ENCODE assay signal across 8 cellular contexts in genomic region chr7:44325811-44326241, GRCh38. TPM values are rescaled to one million over a fixed set of nuclear protein-coding genes. Genes with fewer than 3 reads are reported as not detected.
A peak's percentile ranks its signal among the peaks of the same experiment; 100 is the strongest.
DNase-seq lines count a peak whose midpoint lies in the region; ATAC-seq and TF ChIP-seq lines count a peak whose summit lies in the region.

No MANE protein-coding gene starts in this region.

- ATAC-seq in psoas muscle, result peak; percentile 27 to 47 (median 35)
- no peak for ATAC-seq in GM18858 (IDR thresholded peaks at IDR 0.05; ENCODE audit: unreplicated experiment)

- H3K4me1 Mint-ChIP-seq in endodermal cell, result peaks cover 7% of the 10 kb centered on the region

- peaks cover 75% of the 10 kb centered on the region for H3K27me3 Mint-ChIP-seq in endodermal cell (ENCODE audit: insufficient read depth)

- DNase-seq in NCI-H1417 (lab: John Stamatoyannopoulos, UW), result peak in 2 of 3 experiments; percentile 67 to 73
- no peak for DNase-seq in NCI-H1417 treated with DMSO at 0.1 percent for 48 hours (lab: John Stamatoyannopoulos, UW)
- peak; percentile 19 for DNase-seq in NCI-H524 treated with DMSO at 0.1 percent for 48 hours (lab: John Stamatoyannopoulos, UW)
- DNase-seq in endodermal cell, result peak; percentile 71
- no peak for DNase-seq in psoas muscle
- DNase-seq in occipital lobe (lab: John Stamatoyannopoulos, UW), result no peak
- DNase-seq in DMS153 treated with DMSO at 0.1 percent for 48 hours (lab: John Stamatoyannopoulos, UW; ENCODE audit: unreplicated experiment), result no peak

- no peaks in the 10 kb centered on the region for H3K9me3 Mint-ChIP-seq in endodermal cell

- peak; percentile 45 for TF ChIP-seq CTCF in endodermal cell (conservative IDR thresholded peaks at IDR 0.05)
- TF ChIP-seq CTCF in psoas muscle (IDR thresholded peaks at IDR 0.05), result peak; percentile 13

- peak overlapping the region; percentile 74 for H3K4me3 Mint-ChIP-seq in endodermal cell

- H3K27me3 ChIP-seq in endodermal cell (ENCODE audit: control insufficient read depth, insufficient read depth, low read length, poor library complexity, severe bottlenecking) (peaks cover 74% of the 10 kb centered on the region), psoas muscle (ENCODE audit: insufficient read depth in 3 of 3, low read length in 2 of 3) (peaks cover 0 to 11% (median 0%) of the 10 kb centered on the region in 3 donors)

- H3K27ac Mint-ChIP-seq in endodermal cell, result no peak overlapping the region

- H3K9me3 ChIP-seq in endodermal cell (ENCODE audit: control insufficient read depth, low read length) (no peaks in the 10 kb centered on the region), psoas muscle (no peaks in the 10 kb centered on the region)

- no peaks in the 10 kb centered on the region for H3K4me1 ChIP-seq in endodermal cell (ENCODE audit: control insufficient read depth, insufficient read depth, low read length)
- peaks cover 29% of the 10 kb centered on the region for H3K4me1 ChIP-seq in psoas muscle

- H3K9ac ChIP-seq in endodermal cell (ENCODE audit: extremely low read depth, low read length, poor library complexity, severe bottlenecking), result no peak overlapping the region

- H3K36me3 ChIP-seq in endodermal cell (ENCODE audit: control insufficient read depth, insufficient read depth, low read length) (no peaks in the 10 kb centered on the region), psoas muscle (ENCODE audit: insufficient read depth in 1 of 2, low read depth in 1 of 2) (no peaks in the 10 kb centered on the region)

- 8 to 20% methylated on average over 2 to 20 of the region's 23 CpGs for WGBS in endodermal cell (ENCODE audit: insufficient coverage in 1 of 2, insufficient read length in 1 of 2), 2 experiments
- WGBS in psoas muscle, 3 donors, result 1 to 4% (median 2%) methylated on average over 16 to 23 of the region's 23 CpGs

- H3K36me3 Mint-ChIP-seq in endodermal cell (ENCODE audit: low read depth), result no peaks in the 10 kb centered on the region

- no peak overlapping the region for H3K27ac ChIP-seq in endodermal cell (ENCODE audit: low read depth, low read length)
- peak overlapping the region; percentile 36 for H3K27ac ChIP-seq in psoas muscle

- H3K4me3 ChIP-seq in endodermal cell (ENCODE audit: low read length), result no peak overlapping the region
- peak overlapping the region; percentile 44 for H3K4me3 ChIP-seq in psoas muscle

- intact Hi-C loops in psoas muscle (cut with DNase I), result loop anchor here in 1 of 2 donors (5.0 kb wide), 1 partner anchor 84 kb away; no protein-coding TSS in a partner anchor

RNA-seq across cellular contexts. Expression of gene CAMK2B, which starts 0.4 kb away (rescaled TPM):
- total RNA-seq in endodermal cell, result under 1 TPM in 1 of 2 donors, not detected in 1; 0.26 TPM
- polyA plus RNA-seq in endodermal cell (2013, experiment 1 of 2), result 0.32 TPM
- polyA plus RNA-seq in endodermal cell (2013, experiment 2 of 2), result 1.6 TPM
- total RNA-seq in psoas muscle, result 10 to 100 TPM; 50.0 to 81.4 (median 67.2) TPM
- polyA plus RNA-seq in psoas muscle, result 10 to 100 TPM; 14.5 to 24.3 (median 19.9) TPM
- 96.1 TPM for total RNA-seq in occipital lobe

Comparison
In these comparisons a context has a peak if more than half of its experiments do, and no peak if none do; other contexts are left out.
1. DNase-seq: peak in NCI-H1417 (2 of 3), NCI-H524 treated with DMSO at 0.1 percent for 48 hours (single experiment) and endodermal cell (single experiment); none in NCI-H1417 treated with DMSO at 0.1 percent for 48 hours (single experiment), psoas muscle (0 of 2), occipital lobe (single experiment) and DMS153 treated with DMSO at 0.1 percent for 48 hours (single experiment).
2. RNA of gene CAMK2B, which starts 0.4 kb away (total RNA-seq): 96.1 TPM in occipital lobe (single experiment) and 50.0 to 81.4 TPM in psoas muscle; 0.26 TPM in endodermal cell; every median in the first group is over 10 times any median in the second.